In genomic region chr17:27566673-27567562, GRCh38 we compare ENCODE assay signal across 14 cellular contexts.
DNase-seq lines count a peak whose midpoint lies in the region; ATAC-seq and TF ChIP-seq lines count a peak whose summit lies in the region.
"Had no signal": no experiment of that assay in that cellular context is flagged by ENCODE, and none has a peak within 500 bp of the region (broad histone marks: within the 10 kb centered on the region; RNA-seq: fewer than 3 reads in every experiment).

No MANE protein-coding gene starts in this region.

- H3K27me3 Mint-ChIP-seq in activated naive CD8-positive, alpha-beta T cell, result no peaks in the 10 kb centered on the region
- H3K27me3 Mint-ChIP-seq in activated naive CD8-positive, alpha-beta T cell treated with anti-CD3 and anti-CD28 coated beads for 36 hours, result no peaks in the 10 kb centered on the region
- no peaks in the 10 kb centered on the region for H3K27me3 Mint-ChIP-seq in activated CD8-positive, alpha-beta T cell treated with anti-CD3 and anti-CD28 coated beads for 36 hours
- H3K27me3 Mint-ChIP-seq in stimulated activated memory B cell treated with anti-CD40 and anti-IgM and Interleukin-4, amounts not matched to agents 10 μg/mL and 1 μg/mL and 100 μg/mL, for 72 hours, result no peaks in the 10 kb centered on the region
- H3K27me3 Mint-ChIP-seq: effector memory CD8-positive, alpha-beta T cell had no signal

- H3K4me1 ChIP-seq in Peyer's patch, result peaks cover 0 to 23% (median 3%) of the 10 kb centered on the region in 4 donors

- CTCF ChIA-PET in activated CD8-positive, alpha-beta T cell treated with anti-CD3 and anti-CD28 coated beads for 36 hours (lab: Charles Lee), result interaction anchor here (0.9 to 9.3 kb wide), 7 partner anchors 8 to 111 kb away, joined by 3 to 96 read pairs (median 4); partner anchors contain the start of gene KSR1

- no peaks in the 10 kb centered on the region for H3K36me3 ChIP-seq in Peyer's patch
- H3K36me3 ChIP-seq: BE2C had no signal

- intact Hi-C loops in activated CD8-positive, alpha-beta T cell treated with anti-CD3 and anti-CD28 coated beads for 36 hours (cut with micrococcal nuclease), result no loop called here

- peaks cover 3% of the 10 kb centered on the region for H3K36me3 Mint-ChIP-seq in activated naive CD8-positive, alpha-beta T cell
- peaks cover 21% of the 10 kb centered on the region for H3K36me3 Mint-ChIP-seq in activated naive CD8-positive, alpha-beta T cell treated with anti-CD3 and anti-CD28 coated beads for 36 hours
- H3K36me3 Mint-ChIP-seq in activated CD8-positive, alpha-beta T cell treated with anti-CD3 and anti-CD28 coated beads for 36 hours (ENCODE audit: low read depth), result peaks cover 19% of the 10 kb centered on the region
- H3K36me3 Mint-ChIP-seq in stimulated activated memory B cell treated with anti-CD40 and anti-IgM and Interleukin-4, amounts not matched to agents 10 μg/mL and 1 μg/mL and 100 μg/mL, for 72 hours, result peaks cover 9% of the 10 kb centered on the region

- H3K9me3 ChIP-seq in Peyer's patch, result no peaks in the 10 kb centered on the region
- H3K9me3 ChIP-seq: BE2C had no signal

- no peak overlapping the region for H3K4me3 ChIP-seq in Peyer's patch

- H3K4me3 Mint-ChIP-seq in activated naive CD8-positive, alpha-beta T cell, result peak overlapping the region; percentile 44
- H3K4me3 Mint-ChIP-seq in activated naive CD8-positive, alpha-beta T cell treated with anti-CD3 and anti-CD28 coated beads for 36 hours, result no peak overlapping the region
- H3K4me3 Mint-ChIP-seq in activated CD8-positive, alpha-beta T cell treated with anti-CD3 and anti-CD28 coated beads for 36 hours, result no peak overlapping the region
- H3K4me3 Mint-ChIP-seq in stimulated activated memory B cell treated with anti-CD40 and anti-IgM and Interleukin-4, amounts not matched to agents 10 μg/mL and 1 μg/mL and 100 μg/mL, for 72 hours, result no peak overlapping the region
- H3K4me3 Mint-ChIP-seq: effector memory CD8-positive, alpha-beta T cell had no signal

- DNase-seq in activated naive CD8-positive, alpha-beta T cell treated with anti-CD3 and anti-CD28 coated beads for 36 hours, result no peak
- DNase-seq in activated CD8-positive, alpha-beta T cell treated with anti-CD3 and anti-CD28 coated beads for 36 hours, result no peak
- DNase-seq in iris pigment epithelial cell (ENCODE audit: low read depth), result peak; percentile 54
- DNase-seq in Peyer's patch, result no peak
- no peak for DNase-seq in NCI-H2029 treated with DMSO at 0.1 percent for 48 hours (lab: John Stamatoyannopoulos, UW)
- no peak for DNase-seq in AG08396 (ENCODE audit: low spot score)
- DNase-seq: activated CD8-positive, alpha-beta memory T cell treated with anti-CD3 and anti-CD28 coated beads, Interleukin-2, amount 50 U/mL, for 4 hours; BE2C; effector memory CD8-positive, alpha-beta T cell; NCI-H226; nucleus accumbens; stimulated activated CD4-positive, alpha-beta T cell treated with anti-CD3 and anti-CD28 coated beads, Interleukin-1b, Interleukin-23, amount 100 ng/mL, for 48 hours had no signal

- no peak for ATAC-seq in activated CD8-positive, alpha-beta T cell treated with anti-CD3 and anti-CD28 coated beads for 36 hours
- ATAC-seq in stimulated activated memory B cell treated with anti-CD40 and anti-IgM and Interleukin-4, amounts not matched to agents 10 μg/mL and 1 μg/mL and 100 μg/mL, for 72 hours, result no peak
- ATAC-seq: effector memory CD8-positive, alpha-beta T cell had no signal

- no peak for TF ChIP-seq POLR2A in Peyer's patch (IDR thresholded peaks at IDR 0.05)

- H3K9me3 Mint-ChIP-seq in activated naive CD8-positive, alpha-beta T cell (ENCODE audit: low read depth), result no peaks in the 10 kb centered on the region
- no peaks in the 10 kb centered on the region for H3K9me3 Mint-ChIP-seq in activated naive CD8-positive, alpha-beta T cell treated with anti-CD3 and anti-CD28 coated beads for 36 hours
- H3K9me3 Mint-ChIP-seq in activated CD8-positive, alpha-beta T cell treated with anti-CD3 and anti-CD28 coated beads for 36 hours, result no peaks in the 10 kb centered on the region
- no peaks in the 10 kb centered on the region for H3K9me3 Mint-ChIP-seq in stimulated activated memory B cell treated with anti-CD40 and anti-IgM and Interleukin-4, amounts not matched to agents 10 μg/mL and 1 μg/mL and 100 μg/mL, for 72 hours
- H3K9me3 Mint-ChIP-seq: effector memory CD8-positive, alpha-beta T cell had no signal

- no peak overlapping the region for H3K27ac Mint-ChIP-seq in activated naive CD8-positive, alpha-beta T cell
- H3K27ac Mint-ChIP-seq in activated naive CD8-positive, alpha-beta T cell treated with anti-CD3 and anti-CD28 coated beads for 36 hours, result no peak overlapping the region
- peak overlapping the region; percentile 57 for H3K27ac Mint-ChIP-seq in activated CD8-positive, alpha-beta T cell treated with anti-CD3 and anti-CD28 coated beads for 36 hours
- H3K27ac Mint-ChIP-seq in stimulated activated memory B cell treated with anti-CD40 and anti-IgM and Interleukin-4, amounts not matched to agents 10 μg/mL and 1 μg/mL and 100 μg/mL, for 72 hours, result peak overlapping the region; percentile 34

- no peak for TF ChIP-seq CTCF in activated CD8-positive, alpha-beta T cell treated with anti-CD3 and anti-CD28 coated beads for 36 hours (IDR thresholded peaks at IDR 0.05)
- no peak for TF ChIP-seq CTCF in Peyer's patch (IDR thresholded peaks at IDR 0.05)

- POLR2A ChIA-PET in activated CD8-positive, alpha-beta T cell treated with anti-CD3 and anti-CD28 coated beads for 36 hours (lab: Charles Lee), result interaction anchor here (0.8 to 9.1 kb wide), 4 partner anchors 12 to 111 kb away, joined by 3 to 43 read pairs (median 6); no protein-coding TSS in a partner anchor

- peak overlapping the region in 2 of 4 donors; percentile 61 to 64 for H3K27ac ChIP-seq in Peyer's patch

- H3K27me3 ChIP-seq in Peyer's patch, result no peaks in the 10 kb centered on the region
- H3K27me3 ChIP-seq: BE2C had no signal

- H3K4me1 Mint-ChIP-seq in activated naive CD8-positive, alpha-beta T cell (ENCODE audit: low read depth), result peaks cover 35% of the 10 kb centered on the region
- peaks cover 42% of the 10 kb centered on the region for H3K4me1 Mint-ChIP-seq in activated naive CD8-positive, alpha-beta T cell treated with anti-CD3 and anti-CD28 coated beads for 36 hours
- H3K4me1 Mint-ChIP-seq in activated CD8-positive, alpha-beta T cell treated with anti-CD3 and anti-CD28 coated beads for 36 hours (ENCODE audit: low read depth), result peaks cover 65% of the 10 kb centered on the region
- H3K4me1 Mint-ChIP-seq in stimulated activated memory B cell treated with anti-CD40 and anti-IgM and Interleukin-4, amounts not matched to agents 10 μg/mL and 1 μg/mL and 100 μg/mL, for 72 hours, result peaks cover 16% of the 10 kb centered on the region

Comparison
In these comparisons a context has a peak if more than half of its experiments do, and no peak if none do; other contexts are left out.
1. H3K27ac Mint-ChIP-seq: peak in activated CD8-positive, alpha-beta T cell treated with anti-CD3 and anti-CD28 coated beads for 36 hours (single experiment) and stimulated activated memory B cell treated with anti-CD40 and anti-IgM and Interleukin-4, amounts not matched to agents 10 μg/mL and 1 μg/mL and 100 μg/mL, for 72 hours (single experiment); none in activated naive CD8-positive, alpha-beta T cell (single experiment) and activated naive CD8-positive, alpha-beta T cell treated with anti-CD3 and anti-CD28 coated beads for 36 hours (single experiment).